1 cellular context compared by ENCODE assay signal in genomic region chr5:14879393-14879792, GRCh38.
TF ChIP-seq lines count a peak whose summit lies in the region.

No MANE protein-coding gene starts in this region.

TF ChIP-seq in IMR-90, 13 proteins besides CTCF, POLR2A, EP300 and RAD21:
- no peak for TF ChIP-seq MAFK (IDR thresholded peaks at IDR 0.05; ENCODE audit: low read depth, low read length)
TF ChIP-seq in IMR-90: peak in this region for 0.
